ENCODE assay signal across 21 cellular contexts in genomic region chr21:38443110-38443509, GRCh38. TPM values are rescaled to one million over a fixed set of nuclear protein-coding genes. Genes with fewer than 3 reads are reported as not detected.
DNase-seq lines count a peak whose midpoint lies in the region; ATAC-seq, FAIRE-seq and TF ChIP-seq lines count a peak whose summit lies in the region.
"Had no signal": no experiment of that assay in that cellular context is flagged by ENCODE, and none has a peak within 500 bp of the region (broad histone marks: within the 10 kb centered on the region; RNA-seq: fewer than 3 reads in every experiment).

No MANE protein-coding gene starts in this region.

- TF ChIP-seq POLR2A in endothelial cell of umbilical vein (IDR thresholded peaks at IDR 0.05; ENCODE audit: low read depth, low read length) = no peak
- TF ChIP-seq POLR2A in vagina (IDR thresholded peaks at IDR 0.05) = no peak

- H3K4me1 Mint-ChIP-seq in osteocyte (ENCODE audit: unreplicated experiment) = peaks cover 61% of the 10 kb centered on the region

- BruUV-seq in endothelial cell of umbilical vein (replicated peaks; lab: Mats Ljungman, UMichigan) = no TSS peak

- H3K27ac ChIP-seq in right atrium auricular region (no peak overlapping the region), endothelial cell of umbilical vein (ENCODE audit: insufficient read depth, low read depth, low read length) (peak overlapping the region; percentile 50), vagina (no peak overlapping the region), lower lobe of right lung (no peak overlapping the region)

- peaks cover 5% of the 10 kb centered on the region for H4K20me1 ChIP-seq in endothelial cell of umbilical vein (replicated peaks; ENCODE audit: control insufficient read depth, extremely low read depth, insufficient read depth, low read length)

- intact Hi-C loops in left cardiac atrium (cut with DNase I) (loop anchor here in 1 of 2 donors (5.0 kb wide), 1 partner anchor 34 kb away; no protein-coding TSS in a partner anchor), endothelial cell of umbilical vein (cut with micrococcal nuclease) (loop anchor here (5.0 kb wide), 1 partner anchor 56 kb away; no protein-coding TSS in a partner anchor), vagina (cut with DNase I) (no loop called here), lower lobe of right lung (cut with DNase I) (no loop called here)

- H3K27ac Mint-ChIP-seq in osteocyte (ENCODE audit: unreplicated experiment) = peak overlapping the region; percentile 58
- H3K27ac Mint-ChIP-seq: CD8-positive, alpha-beta T cell had no signal

- no peaks in the 10 kb centered on the region for H3K9me3 Mint-ChIP-seq in osteocyte (ENCODE audit: unreplicated experiment)
- H3K9me3 Mint-ChIP-seq: CD8-positive, alpha-beta T cell had no signal

- CTCF ChIA-PET in endothelial cell of umbilical vein (lab: Charles Lee) = no interaction called here

- FAIRE-seq in endothelial cell of umbilical vein (lab: Jason Lieb, UNC) = peak; percentile 93
- FAIRE-seq: A549, GM12892, GM18507, K562 had no signal

- TF ChIP-seq CTCF in right atrium auricular region (IDR thresholded peaks at IDR 0.05) (no peak), endothelial cell of umbilical vein (IDR thresholded peaks at IDR 0.05; ENCODE audit: extremely low read depth in 1 of 2, insufficient read depth in 1 of 2, low read depth in 1 of 2, low read length in 2 of 2) (no peak), osteocyte (IDR thresholded peaks at IDR 0.05) (no peak), vagina (IDR thresholded peaks at IDR 0.05) (no peak), lower lobe of right lung (IDR thresholded peaks at IDR 0.05) (no peak)

- H3K4me2 ChIP-seq in endothelial cell of umbilical vein (ENCODE audit: insufficient read depth, low read length) = peak overlapping the region; percentile 7
- H3K4me2 ChIP-seq: A549 had no signal

- H3K27me3 ChIP-seq in right atrium auricular region (no peaks in the 10 kb centered on the region), endothelial cell of umbilical vein (ENCODE audit: control insufficient read depth in 2 of 2, insufficient read depth in 2 of 2, low read length in 2 of 2) (no peaks in the 10 kb centered on the region), vagina (no peaks in the 10 kb centered on the region), lower lobe of right lung (ENCODE audit: low read depth) (no peaks in the 10 kb centered on the region)

- no peaks in the 10 kb centered on the region for H3K9me3 ChIP-seq in right atrium auricular region
- H3K9me3 ChIP-seq in endothelial cell of umbilical vein (replicated peaks; ENCODE audit: control insufficient read depth, insufficient read depth, low read length) = no peaks in the 10 kb centered on the region
- no peaks in the 10 kb centered on the region for H3K9me3 ChIP-seq in vagina
- H3K9me3 ChIP-seq in lower lobe of right lung = no peaks in the 10 kb centered on the region
- H3K9me3 ChIP-seq: A549 had no signal

- peaks cover 5% of the 10 kb centered on the region for H3K36me3 Mint-ChIP-seq in osteocyte (ENCODE audit: unreplicated experiment)
- H3K36me3 Mint-ChIP-seq: CD8-positive, alpha-beta T cell had no signal

- POLR2A ChIA-PET in endothelial cell of umbilical vein (lab: Charles Lee) = no interaction called here

- H2AFZ ChIP-seq in endothelial cell of umbilical vein (ENCODE audit: low read depth, low read length) = no peak overlapping the region

- no peaks in the 10 kb centered on the region for H3K9me1 ChIP-seq in endothelial cell of umbilical vein (replicated peaks; ENCODE audit: control insufficient read depth, extremely low read depth, insufficient read depth, low read length)

- H3K27me3 Mint-ChIP-seq in osteocyte (ENCODE audit: unreplicated experiment) = no peaks in the 10 kb centered on the region

- dilution Hi-C loops in endothelial cell of umbilical vein (cut with MboI; ENCODE audit: extremely low pct_ligation_motif_present, low sequenced_read_pairs) = no loop called here

- no peak overlapping the region for H3K9ac ChIP-seq in endothelial cell of umbilical vein (replicated peaks; ENCODE audit: extremely low read depth, insufficient read depth, low read length)

- no peak overlapping the region for H3K4me3 Mint-ChIP-seq in osteocyte (ENCODE audit: unreplicated experiment)
- H3K4me3 Mint-ChIP-seq: CD8-positive, alpha-beta T cell had no signal

- no peaks in the 10 kb centered on the region for H3K36me3 ChIP-seq in right atrium auricular region
- peaks cover 23 to 25% of the 10 kb centered on the region in 2 experiments for H3K36me3 ChIP-seq in endothelial cell of umbilical vein (ENCODE audit: control insufficient read depth in 2 of 2, extremely low read depth in 1 of 2, insufficient read depth in 2 of 2, low read length in 2 of 2)
- no peaks in the 10 kb centered on the region for H3K36me3 ChIP-seq in vagina
- no peaks in the 10 kb centered on the region for H3K36me3 ChIP-seq in lower lobe of right lung

- DNase-seq in left cardiac atrium (peak; percentile 52), right atrium auricular region (ENCODE audit: low spot score) (no peak), NCI-H69 (lab: John Stamatoyannopoulos, UW) (peak; percentile 10), endothelial cell of umbilical vein (ENCODE audit: low read depth, low spot score) (peak; percentile 67), osteocyte (ENCODE audit: extremely low spot score, unreplicated experiment) (no peak), vagina (ENCODE audit: extremely low spot score in 2 of 2) (no peak), inferior parietal cortex (ENCODE audit: extremely low spot score) (no peak), lower lobe of right lung (no peak)
- DNase-seq: CD8-positive, alpha-beta T cell; NCI-H1092 treated with DMSO at 0.1 percent for 48 hours; NCI-H146; NCI-H2107; NCI-H510A; NCI-H774; SIG-M5 had no signal

- H3K4me3 ChIP-seq in right atrium auricular region (no peak overlapping the region), endothelial cell of umbilical vein (replicated peaks in 1 of 3; ENCODE audit: insufficient read depth in 1 of 3, low read depth in 1 of 3, low read length in 3 of 3) (no peak overlapping the region), vagina (no peak overlapping the region), lower lobe of right lung (no peak overlapping the region)
- H3K4me3 ChIP-seq: A549, K562 had no signal

- H3K79me2 ChIP-seq in endothelial cell of umbilical vein (ENCODE audit: control insufficient read depth, insufficient read depth, low read length) = peaks cover 86% of the 10 kb centered on the region

- ATAC-seq in left cardiac atrium (no peak), lower lobe of right lung (no peak)
- ATAC-seq: A549; CD8-positive, alpha-beta T cell; K562 had no signal

- peaks cover 0 to 30% of the 10 kb centered on the region in 2 donors for H3K4me1 ChIP-seq in right atrium auricular region
- H3K4me1 ChIP-seq in endothelial cell of umbilical vein (ENCODE audit: control insufficient read depth, extremely low read depth, insufficient read depth, low read length) = peaks cover 70% of the 10 kb centered on the region
- H3K4me1 ChIP-seq in vagina = peaks cover 7% of the 10 kb centered on the region
- H3K4me1 ChIP-seq in lower lobe of right lung = peaks cover 38% of the 10 kb centered on the region

TF ChIP-seq in endothelial cell of umbilical vein, 7 proteins besides CTCF, POLR2A, EP300 and RAD21:
- TF ChIP-seq MYC (IDR thresholded peaks at IDR 0.05; ENCODE audit: low read depth, low read length) (no peak), EZH2 (IDR thresholded peaks at IDR 0.05; ENCODE audit: borderline replicate concordance, low read depth, low read length, severe bottlenecking) (no peak), GATA2 (IDR thresholded peaks at IDR 0.05; ENCODE audit: insufficient read depth, insufficient read length, low read depth, low read length) (peak; percentile 28), JUN (IDR thresholded peaks at IDR 0.05; ENCODE audit: borderline replicate concordance, insufficient read depth, insufficient read length, low read depth) (no peak), FOS (IDR thresholded peaks at IDR 0.05; ENCODE audit: borderline replicate concordance, insufficient read depth, low read length) (peak; percentile 62)
TF ChIP-seq in endothelial cell of umbilical vein: peak in this region for 2.

RNA-seq across cellular contexts. Expression of gene ERG, which starts 55.2 kb away (rescaled TPM):
- total RNA-seq in left cardiac atrium = 10 to 100 TPM; 16.1 to 27.2 TPM
- 10 to 100 TPM in 1 of 2 donors, 1 to 10 TPM in 1; 6.3 to 13.2 TPM for total RNA-seq in right atrium auricular region
- total RNA-seq in endothelial cell of umbilical vein = 210 and 223 TPM in 2 replicates
- 173 and 202 TPM in 2 replicates for polyA plus RNA-seq in endothelial cell of umbilical vein
- 102 and 124 TPM in 2 replicates for polyA plus RNA-seq in endothelial cell of umbilical vein (2011; cell fraction: cytosol; rRNA removed)
- polyA plus RNA-seq in endothelial cell of umbilical vein (2011; cell fraction: nucleus; rRNA removed) = 226 and 271 TPM in 2 replicates
- polyA plus RNA-seq in endothelial cell of umbilical vein (2012) = 146 and 167 TPM in 2 replicates
- polyA minus RNA-seq in endothelial cell of umbilical vein = 250 and 253 TPM in 2 replicates
- polyA minus RNA-seq in endothelial cell of umbilical vein (2011; cell fraction: cytosol; rRNA and poly(A)+ RNA removed) = not detected
- 356 and 482 TPM in 2 replicates for polyA minus RNA-seq in endothelial cell of umbilical vein (2011; cell fraction: nucleus; rRNA and poly(A)+ RNA removed)
- 11.0 and 11.5 TPM in 2 replicates for total RNA-seq in osteocyte
- 20.9 TPM for total RNA-seq in vagina
- 38.0 TPM for total RNA-seq in lower lobe of right lung
- total RNA-seq: CD8-positive, alpha-beta T cell; K562; RPMI7951 had no signal
- polyA plus RNA-seq: A549, BJ had no signal

Comparison
In these comparisons a context has a peak if more than half of its experiments do, and no peak if none do; other contexts are left out.
1. DNase-seq: peak in left cardiac atrium (single experiment), NCI-H69 (single experiment) and endothelial cell of umbilical vein (single experiment); none in right atrium auricular region (single experiment), osteocyte (single experiment), vagina (0 of 2), inferior parietal cortex (single experiment) and lower lobe of right lung (single experiment).